Comparison of ENCODE assay signal across 1 cellular context in the genomic region with DNA sequence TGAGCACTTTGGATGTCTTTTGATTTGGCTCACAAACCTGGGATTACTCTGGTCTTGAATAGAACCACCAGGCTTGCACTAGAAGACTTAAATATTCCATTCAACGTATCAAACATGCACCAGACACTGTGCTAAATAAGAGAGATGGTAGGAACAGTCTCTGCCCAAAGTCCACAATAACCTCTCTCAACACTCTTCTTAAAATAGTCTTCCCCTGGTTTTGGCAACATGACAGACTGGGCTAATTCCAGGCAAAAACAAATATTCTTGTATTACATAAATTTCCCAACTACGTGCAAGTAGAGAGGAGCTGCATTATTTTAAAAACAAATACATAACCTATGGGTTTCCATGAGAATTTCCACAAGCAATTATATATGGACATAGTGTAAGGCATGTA.
TF ChIP-seq lines count a peak whose summit lies in the region.

No MANE protein-coding gene starts in this region.

TF ChIP-seq in SK-N-SH, 30 proteins besides CTCF, POLR2A, EP300 and RAD21 (continued from another document):
- TF ChIP-seq, protein P1, sequence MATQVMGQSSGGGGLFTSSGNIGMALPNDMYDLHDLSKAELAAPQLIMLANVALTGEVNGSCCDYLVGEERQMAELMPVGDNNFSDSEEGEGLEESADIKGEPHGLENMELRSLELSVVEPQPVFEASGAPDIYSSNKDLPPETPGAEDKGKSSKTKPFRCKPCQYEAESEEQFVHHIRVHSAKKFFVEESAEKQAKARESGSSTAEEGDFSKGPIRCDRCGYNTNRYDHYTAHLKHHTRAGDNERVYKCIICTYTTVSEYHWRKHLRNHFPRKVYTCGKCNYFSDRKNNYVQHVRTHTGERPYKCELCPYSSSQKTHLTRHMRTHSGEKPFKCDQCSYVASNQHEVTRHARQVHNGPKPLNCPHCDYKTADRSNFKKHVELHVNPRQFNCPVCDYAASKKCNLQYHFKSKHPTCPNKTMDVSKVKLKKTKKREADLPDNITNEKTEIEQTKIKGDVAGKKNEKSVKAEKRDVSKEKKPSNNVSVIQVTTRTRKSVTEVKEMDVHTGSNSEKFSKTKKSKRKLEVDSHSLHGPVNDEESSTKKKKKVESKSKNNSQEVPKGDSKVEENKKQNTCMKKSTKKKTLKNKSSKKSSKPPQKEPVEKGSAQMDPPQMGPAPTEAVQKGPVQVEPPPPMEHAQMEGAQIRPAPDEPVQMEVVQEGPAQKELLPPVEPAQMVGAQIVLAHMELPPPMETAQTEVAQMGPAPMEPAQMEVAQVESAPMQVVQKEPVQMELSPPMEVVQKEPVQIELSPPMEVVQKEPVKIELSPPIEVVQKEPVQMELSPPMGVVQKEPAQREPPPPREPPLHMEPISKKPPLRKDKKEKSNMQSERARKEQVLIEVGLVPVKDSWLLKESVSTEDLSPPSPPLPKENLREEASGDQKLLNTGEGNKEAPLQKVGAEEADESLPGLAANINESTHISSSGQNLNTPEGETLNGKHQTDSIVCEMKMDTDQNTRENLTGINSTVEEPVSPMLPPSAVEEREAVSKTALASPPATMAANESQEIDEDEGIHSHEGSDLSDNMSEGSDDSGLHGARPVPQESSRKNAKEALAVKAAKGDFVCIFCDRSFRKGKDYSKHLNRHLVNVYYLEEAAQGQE (IDR thresholded peaks at IDR 0.05; ENCODE audit: low read depth, low read length), result no peak
- TF ChIP-seq MXI1 (IDR thresholded peaks at IDR 0.05; ENCODE audit: low read depth, low read length) (no peak), POLR2AphosphoS5 (IDR thresholded peaks at IDR 0.05; ENCODE audit: low read depth, low read length) (no peak), YY1 (IDR thresholded peaks at IDR 0.05; ENCODE audit: low read depth) (no peak)
- TF ChIP-seq, protein P2, sequence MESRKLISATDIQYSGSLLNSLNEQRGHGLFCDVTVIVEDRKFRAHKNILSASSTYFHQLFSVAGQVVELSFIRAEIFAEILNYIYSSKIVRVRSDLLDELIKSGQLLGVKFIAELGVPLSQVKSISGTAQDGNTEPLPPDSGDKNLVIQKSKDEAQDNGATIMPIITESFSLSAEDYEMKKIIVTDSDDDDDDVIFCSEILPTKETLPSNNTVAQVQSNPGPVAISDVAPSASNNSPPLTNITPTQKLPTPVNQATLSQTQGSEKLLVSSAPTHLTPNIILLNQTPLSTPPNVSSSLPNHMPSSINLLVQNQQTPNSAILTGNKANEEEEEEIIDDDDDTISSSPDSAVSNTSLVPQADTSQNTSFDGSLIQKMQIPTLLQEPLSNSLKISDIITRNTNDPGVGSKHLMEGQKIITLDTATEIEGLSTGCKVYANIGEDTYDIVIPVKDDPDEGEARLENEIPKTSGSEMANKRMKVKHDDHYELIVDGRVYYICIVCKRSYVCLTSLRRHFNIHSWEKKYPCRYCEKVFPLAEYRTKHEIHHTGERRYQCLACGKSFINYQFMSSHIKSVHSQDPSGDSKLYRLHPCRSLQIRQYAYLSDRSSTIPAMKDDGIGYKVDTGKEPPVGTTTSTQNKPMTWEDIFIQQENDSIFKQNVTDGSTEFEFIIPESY (IDR thresholded peaks at IDR 0.05; ENCODE audit: borderline replicate concordance, low read depth), result no peak
